ENCODE assay signal across 8 cellular contexts in genomic region chr6:136846046-136846445, GRCh38. TPM values are rescaled to one million over a fixed set of nuclear protein-coding genes. Genes with fewer than 3 reads are reported as not detected.
A peak's percentile ranks its signal among the peaks of the same experiment; 100 is the strongest.
DNase-seq lines count a peak whose midpoint lies in the region; ATAC-seq and TF ChIP-seq lines count a peak whose summit lies in the region.

No MANE protein-coding gene starts in this region.

- DNase-seq in AG04450 (ENCODE audit: low read depth, low spot score) (peak; percentile 39), EH (ENCODE audit: low read depth) (peak; percentile 57), NCI-H1417 treated with DMSO at 0.1 percent for 48 hours (lab: John Stamatoyannopoulos, UW) (peak; percentile 69), germinal center (ENCODE audit: low spot score) (peak; percentile 28), skeletal muscle cell (ENCODE audit: low read depth) (peak; percentile 25)
- DNase-seq in activated CD4-positive, alpha-beta T cell treated with anti-CD3 and anti-CD28 coated beads for 48 hours = peak; percentile 46

- H3K27me3 ChIP-seq in AG04450 (ENCODE audit: control insufficient read depth, insufficient read depth, low read length) = no peaks in the 10 kb centered on the region

- no peak overlapping the region for H3K27ac ChIP-seq in AG04450 (ENCODE audit: low read depth, low read length)

- ATAC-seq in GM19035 (IDR thresholded peaks at IDR 0.05; ENCODE audit: unreplicated experiment) (no peak), HG02973 (IDR thresholded peaks at IDR 0.05; ENCODE audit: unreplicated experiment) (no peak)

- CTCF ChIA-PET in AG04450 (lab: Charles Lee) = interaction anchor here (0.6 to 3.1 kb wide), 20 partner anchors 8 to 469 kb away, joined by 3 to 27 read pairs (median 7); partner anchors contain the start of gene SLC35D3

- H3K4me3 ChIP-seq in AG04450 (ENCODE audit: low read depth, low read length) = no peak overlapping the region
- H3K4me3 ChIP-seq in skeletal muscle cell (ENCODE audit: low read depth, low read length) = no peak overlapping the region

- TF ChIP-seq CTCF in AG04450 (IDR thresholded peaks at IDR 0.05; ENCODE audit: low read depth, low read length) = peak; percentile 81

- POLR2A ChIA-PET in AG04450 (lab: Yijun Ruan, JAX) = no interaction called here

- no peaks in the 10 kb centered on the region for H3K9me3 ChIP-seq in AG04450 (ENCODE audit: control insufficient read depth, insufficient read depth, low read length)

RNA-seq across cellular contexts. Expression of gene PEX7, which starts 23.7 kb away (rescaled TPM):
- 6.7 and 8.9 TPM in 2 replicates for polyA plus RNA-seq in AG04450 (2011; rRNA removed)
- polyA minus RNA-seq in AG04450 (2011; rRNA and poly(A)+ RNA removed) = 3.3 and 4.1 TPM in 2 replicates

RNA-seq across cellular contexts. Expression of gene MAP3K5, which starts 53.8 kb away (rescaled TPM):
- 16.1 and 17.0 TPM in 2 replicates for polyA plus RNA-seq in AG04450 (2011; rRNA removed)
- 17.2 and 20.4 TPM in 2 replicates for polyA minus RNA-seq in AG04450 (2011; rRNA and poly(A)+ RNA removed)
